Comparison of ENCODE assay signal across 8 cellular contexts in the genomic region with DNA sequence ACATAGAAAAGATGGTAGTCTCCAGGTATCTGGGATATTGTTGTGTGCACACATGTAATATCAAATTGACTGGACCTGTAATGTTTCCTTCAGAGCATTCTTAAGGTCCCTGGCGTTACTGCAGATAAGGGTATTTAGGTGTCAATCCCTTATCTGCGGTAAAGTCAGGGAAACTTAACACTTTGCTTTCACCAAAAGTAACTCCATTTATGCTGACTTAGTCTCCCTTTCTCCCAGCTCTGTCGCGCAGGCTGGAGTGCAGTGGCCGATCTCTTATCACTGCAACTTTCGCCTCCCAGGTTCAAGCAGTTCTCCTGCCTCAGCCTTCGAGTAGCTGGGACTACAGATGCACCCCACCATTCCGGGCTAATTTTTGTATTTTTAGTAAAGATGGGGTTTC. TPM values are rescaled to one million over a fixed set of nuclear protein-coding genes. Genes with fewer than 3 reads are reported as not detected.
DNase-seq lines count a peak whose midpoint lies in the region; ATAC-seq and TF ChIP-seq lines count a peak whose summit lies in the region.

No MANE protein-coding gene starts in this region.

- no peak overlapping the region for H2AK5ac ChIP-seq in neuronal stem cell (ENCODE audit: low read depth, low read length)

- no peak overlapping the region for H2BK12ac ChIP-seq in neuronal stem cell (ENCODE audit: low read length)

- no peak overlapping the region for H4K91ac ChIP-seq in neuronal stem cell (ENCODE audit: low read depth, low read length, poor library complexity)

- ATAC-seq in HG03460 (IDR thresholded peaks at IDR 0.05; ENCODE audit: unreplicated experiment) (no peak), HG02763 (IDR thresholded peaks at IDR 0.05; ENCODE audit: unreplicated experiment) (no peak)

- intact Hi-C loops in dorsolateral prefrontal cortex (cut with DNase I): loop anchor here (2.0 to 10.0 kb wide), 7 partner anchors 39 to 823 kb away; a partner anchor contains a TSS

- H3K4me2 ChIP-seq in neuronal stem cell (ENCODE audit: insufficient read depth, low read length, poor library complexity, severe bottlenecking): peak overlapping the region; percentile 84

- peaks cover 15% of the 10 kb centered on the region for H3K79me1 ChIP-seq in neuronal stem cell (ENCODE audit: low read depth, low read length)

- H3K9me3 ChIP-seq in neuronal stem cell (replicated peaks in 1 of 2; ENCODE audit: control insufficient read depth in 2 of 2, insufficient read depth in 1 of 2, low read depth in 1 of 2, low read length in 2 of 2): no peaks in the 10 kb centered on the region

- H3K4me3 ChIP-seq in LNCaP clone FGC (ENCODE audit: low read depth, low read length): peak overlapping the region; percentile 63
- peak overlapping the region in 58 of 59 donors; percentile 45 to 90 (median 76) for H3K4me3 ChIP-seq in dorsolateral prefrontal cortex
- peak overlapping the region in 1 of 2 donors; percentile 93 for H3K4me3 ChIP-seq in neuronal stem cell (ENCODE audit: low read length in 2 of 2)

- no peak overlapping the region for H2AFZ ChIP-seq in neuronal stem cell (ENCODE audit: low read length)

- TF ChIP-seq CTCF in C4-2B (conservative IDR thresholded peaks at IDR 0.05): no peak
- TF ChIP-seq CTCF in LNCaP clone FGC (IDR thresholded peaks at IDR 0.05; ENCODE audit: control insufficient read depth, extremely low read depth, insufficient read depth): no peak
- TF ChIP-seq CTCF in dorsolateral prefrontal cortex (IDR thresholded peaks at IDR 0.05 in 54 of 56, conservative IDR thresholded peaks at IDR 0.05 in 2 of 56; ENCODE audit: low read depth in 1 of 56, partially characterized antibody in 56 of 56): no peak

- peaks cover 17 to 33% of the 10 kb centered on the region in 2 donors for H3K4me1 ChIP-seq in neuronal stem cell (ENCODE audit: control insufficient read depth in 2 of 2, insufficient read depth in 1 of 2, low read depth in 1 of 2, low read length in 2 of 2)

- H3K18ac ChIP-seq in neuronal stem cell (ENCODE audit: low read length): no peak overlapping the region

- H4K8ac ChIP-seq in neuronal stem cell (ENCODE audit: low read depth, low read length): no peak overlapping the region

- no CpG with 5 or more reads among the region's 8 CpGs for WGBS in neuronal stem cell (ENCODE audit: extremely low coverage in 2 of 2, insufficient read length in 2 of 2, insufficient replicate concordance in 1 of 2), 2 donors

- peaks cover 14 to 43% of the 10 kb centered on the region in 2 donors for H3K36me3 ChIP-seq in neuronal stem cell (replicated peaks in 1 of 2; ENCODE audit: control insufficient read depth in 2 of 2, insufficient read depth in 2 of 2, low read length in 2 of 2)

- H3K27ac ChIP-seq in C4-2B (peak overlapping the region; percentile 90), dorsolateral prefrontal cortex (peak overlapping the region in 8 of 59 donors; percentile 28 to 98 (median 62)), neuronal stem cell (replicated peaks; ENCODE audit: low read length) (no peak overlapping the region)

- H3K23ac ChIP-seq in neuronal stem cell (ENCODE audit: low read depth, low read length, poor library complexity): peak overlapping the region; percentile 8

- no peak overlapping the region for H3K9ac ChIP-seq in neuronal stem cell (ENCODE audit: low read depth, low read length, poor library complexity)

- H2BK15ac ChIP-seq in neuronal stem cell (ENCODE audit: low read length): no peak overlapping the region

- H3K27me3 ChIP-seq in dorsolateral prefrontal cortex (no peaks in the 10 kb centered on the region), neuronal stem cell (ENCODE audit: control insufficient read depth in 3 of 3, insufficient read depth in 3 of 3, low read depth in 1 of 3, low read length in 3 of 3) (peaks cover 0 to 1% (median 0%) of the 10 kb centered on the region in 3 experiments)

- DNase-seq in LNCaP clone FGC (ENCODE audit: low read depth) (no peak), dorsolateral prefrontal cortex (no peak), neuronal stem cell (ENCODE audit: low spot score) (no peak), T1000 (lab: John Stamatoyannopoulos, UW) (no peak), dermis blood vessel endothelial cell (no peak)

- H3K14ac ChIP-seq in neuronal stem cell (ENCODE audit: low read length): no peak overlapping the region

- H2BK5ac ChIP-seq in neuronal stem cell (ENCODE audit: low read length): no peak overlapping the region

- H2BK120ac ChIP-seq in neuronal stem cell (ENCODE audit: low read depth, low read length): no peak overlapping the region

- H3K4ac ChIP-seq in neuronal stem cell (ENCODE audit: low read length): no peak overlapping the region

RNA-seq across cellular contexts. Expression of a gene that starts 1.8 kb away (rescaled TPM):
- 10 to 100 TPM; 15.1 to 52.1 (median 34.2) TPM for total RNA-seq in dorsolateral prefrontal cortex
- 13.3 TPM for polyA plus RNA-seq in neuronal stem cell (2013, experiment 1 of 2)
- polyA plus RNA-seq in neuronal stem cell (2013, experiment 2 of 2): 13.5 TPM
- 14.0 and 24.9 TPM in 2 replicates for total RNA-seq in dermis blood vessel endothelial cell

RNA-seq across cellular contexts. Expression of a gene that starts 25.9 kb away (rescaled TPM):
- total RNA-seq in dorsolateral prefrontal cortex (10 to 100 TPM in 63 of 120 experiments, 1 to 10 TPM in 57; 3.5 to 20.1 (median 10.2) TPM), dermis blood vessel endothelial cell (1.1 and 1.5 TPM in 2 replicates)
- polyA plus RNA-seq in neuronal stem cell (2013, experiment 1 of 2): 2.3 TPM
- 1.9 TPM for polyA plus RNA-seq in neuronal stem cell (2013, experiment 2 of 2)

RNA-seq across cellular contexts. Expression of a gene that starts 39.9 kb away (rescaled TPM):
- total RNA-seq in dorsolateral prefrontal cortex (10 to 100 TPM; 19.4 to 36.6 (median 29.4) TPM), dermis blood vessel endothelial cell (6.8 and 8.0 TPM in 2 replicates)
- polyA plus RNA-seq in neuronal stem cell (2013, experiment 1 of 2): 10.5 TPM
- 9.7 TPM for polyA plus RNA-seq in neuronal stem cell (2013, experiment 2 of 2)

RNA-seq across cellular contexts. Expression of a gene that starts 52.0 kb away (rescaled TPM):
- total RNA-seq in dorsolateral prefrontal cortex: 100 to 1,000 TPM in 4 of 120 experiments, 10 to 100 TPM in 116; 38.3 to 139 (median 61.8) TPM
- polyA plus RNA-seq in neuronal stem cell (2013, experiment 1 of 2): 40.1 TPM
- 39.2 TPM for polyA plus RNA-seq in neuronal stem cell (2013, experiment 2 of 2)
- total RNA-seq in dermis blood vessel endothelial cell: 39.7 and 40.3 TPM in 2 replicates

RNA-seq across cellular contexts. Expression of a gene that starts 57.2 kb away (rescaled TPM):
- 10 to 100 TPM in 115 of 120 experiments, 1 to 10 TPM in 5; 9.3 to 21.2 (median 13.1) TPM for total RNA-seq in dorsolateral prefrontal cortex
- polyA plus RNA-seq in neuronal stem cell (2013, experiment 1 of 2): 20.5 TPM
- 22.0 TPM for polyA plus RNA-seq in neuronal stem cell (2013, experiment 2 of 2)
- 2.4 and 3.2 TPM in 2 replicates for total RNA-seq in dermis blood vessel endothelial cell
